ENCODE assay signal across 8 cellular contexts in genomic region chr5:56814963-56815656, GRCh38. TPM values are rescaled to one million over a fixed set of nuclear protein-coding genes. Genes with fewer than 3 reads are reported as not detected.
DNase-seq lines count a peak whose midpoint lies in the region; ATAC-seq and TF ChIP-seq lines count a peak whose summit lies in the region.

Gene MAP3K1, plus strand, starts transcription at chr5:56815549. Its CDS starts 25 bp downstream, at chr5:56815574.

- ATAC-seq in GM19397 (IDR thresholded peaks at IDR 0.05; ENCODE audit: unreplicated experiment) (peak; percentile 61), HG03558 (IDR thresholded peaks at IDR 0.05; ENCODE audit: extremely low read depth, unreplicated experiment) (peak; percentile 23), PC-3 (peak; percentile 74)

- peak; percentile 82 to 91 (median 88) for DNase-seq in CD4-positive, alpha-beta memory T cell
- peak; percentile 76 for DNase-seq in PC-3
- peak; percentile 89 for DNase-seq in activated T-cell treated with anti-CD3 and anti-CD28 coated beads, Interleukin-2, amount 50 U/mL, for 24 hours
- DNase-seq in stimulated activated CD8-positive, alpha-beta memory T cell treated with anti-CD3 and anti-CD28 coated beads, Interleukin-4, amount 100 ng/mL, for 48 hours: peak; percentile 83

- H3K4me2 ChIP-seq in PC-3 (ENCODE audit: low read length): peak within 1 kb of the TSS; percentile 91

- H3K9me3 ChIP-seq in CD4-positive, alpha-beta memory T cell (ENCODE audit: control insufficient read depth in 1 of 2, low read length in 2 of 2): no peaks in the 10 kb centered on the region
- H3K9me3 ChIP-seq in PC-3 (ENCODE audit: low read length) (no peaks in the 10 kb centered on the region), esophagus (ENCODE audit: control insufficient read depth in 2 of 2, insufficient read depth in 1 of 2, low read depth in 1 of 2, low read length in 1 of 2) (no peaks in the 10 kb centered on the region), mucosa of stomach (ENCODE audit: control insufficient read depth, low read length) (no peaks in the 10 kb centered on the region)

- H3K9me2 ChIP-seq in PC-3 (replicated peaks; ENCODE audit: low read length): no peaks in the 10 kb centered on the region

- H3K4me3 ChIP-seq in CD4-positive, alpha-beta memory T cell (ENCODE audit: low read length in 2 of 2): peak within 1 kb of the TSS; percentile 78 to 87
- H3K4me3 ChIP-seq in PC-3 (ENCODE audit: low read length) (peak within 1 kb of the TSS; percentile 69), esophagus (ENCODE audit: low read depth in 1 of 2, low read length in 2 of 2) (peak within 1 kb of the TSS; percentile 81 to 84), mucosa of stomach (ENCODE audit: low read length) (peak within 1 kb of the TSS; percentile 58)

- peak within 1 kb of the TSS; percentile 89 for H2AFZ ChIP-seq in PC-3 (ENCODE audit: low read length)

- H3K9me3 Mint-ChIP-seq in CD4-positive, alpha-beta memory T cell: peaks cover 0 to 2% (median 0%) of the 10 kb centered on the region in 8 donors
- no peaks in the 10 kb centered on the region for H3K9me3 Mint-ChIP-seq in activated T-cell treated with anti-CD3 and anti-CD28 coated beads, Interleukin-2, amount 50 U/mL, for 24 hours

- CTCF ChIA-PET in CD4-positive, alpha-beta memory T cell (lab: Charles Lee; ENCODE audit: partially characterized antibody): interaction anchor here (0.7 to 2.6 kb wide), 7 partner anchors 23 to 544 kb away, joined by 3 to 10 read pairs (median 5); no protein-coding TSS in a partner anchor
- CTCF ChIA-PET in PC-3 (lab: Charles Lee): interaction anchor here (0.6 kb wide), 1 partner anchor 373 kb away, joined by 3 read pairs; no protein-coding TSS in a partner anchor

- H3K27me3 ChIP-seq in CD4-positive, alpha-beta memory T cell (ENCODE audit: insufficient read depth, low read length): no peaks in the 10 kb centered on the region
- H3K27me3 ChIP-seq in PC-3 (ENCODE audit: low read length) (no peaks in the 10 kb centered on the region), esophagus (ENCODE audit: control insufficient read depth in 1 of 2, insufficient read depth in 2 of 2, low read length in 2 of 2) (no peaks in the 10 kb centered on the region), mucosa of stomach (ENCODE audit: control insufficient read depth, insufficient read depth, low read length) (no peaks in the 10 kb centered on the region)

- H3K4me3 Mint-ChIP-seq in CD4-positive, alpha-beta memory T cell: peak within 1 kb of the TSS; percentile 92 to 97 (median 94)
- H3K4me3 Mint-ChIP-seq in activated T-cell treated with anti-CD3 and anti-CD28 coated beads, Interleukin-2, amount 50 U/mL, for 24 hours: peak within 1 kb of the TSS; percentile 87

- BruUV-seq in PC-3 (replicated peaks; lab: Mats Ljungman, UMichigan): no TSS peak

- no peaks in the 10 kb centered on the region for H4K20me1 ChIP-seq in PC-3 (ENCODE audit: low read length)

- peak within 1 kb of the TSS; percentile 94 to 99 (median 96) for H3K27ac Mint-ChIP-seq in CD4-positive, alpha-beta memory T cell
- peak within 1 kb of the TSS; percentile 93 for H3K27ac Mint-ChIP-seq in activated T-cell treated with anti-CD3 and anti-CD28 coated beads, Interleukin-2, amount 50 U/mL, for 24 hours

- no peaks in the 10 kb centered on the region for H3K36me3 ChIP-seq in CD4-positive, alpha-beta memory T cell (ENCODE audit: insufficient read depth, low read length)
- H3K36me3 ChIP-seq in PC-3 (ENCODE audit: low read depth, low read length) (no peaks in the 10 kb centered on the region), esophagus (ENCODE audit: control insufficient read depth in 2 of 2, insufficient read depth in 2 of 2, low read length in 1 of 2) (no peaks in the 10 kb centered on the region), mucosa of stomach (ENCODE audit: control insufficient read depth, insufficient read depth, low read length) (no peaks in the 10 kb centered on the region)

- peaks cover 37% of the 10 kb centered on the region for H3K4me1 ChIP-seq in CD4-positive, alpha-beta memory T cell (ENCODE audit: insufficient read depth, low read length)
- H3K4me1 ChIP-seq in PC-3 (ENCODE audit: insufficient read depth, low read length) (peaks cover 6% of the 10 kb centered on the region), esophagus (ENCODE audit: control insufficient read depth in 2 of 2, insufficient read depth in 2 of 2, low read length in 1 of 2) (peaks cover 0 to 3% of the 10 kb centered on the region in 2 donors), mucosa of stomach (ENCODE audit: control insufficient read depth, insufficient read depth, low read length) (peaks cover 3% of the 10 kb centered on the region)

- POLR2A ChIA-PET in CD4-positive, alpha-beta memory T cell (lab: Charles Lee; ENCODE audit: partially characterized antibody): interaction anchor here (0.6 to 4.9 kb wide), 35 partner anchors 9 to 728 kb away, joined by 3 to 72 read pairs (median 5); partner anchors contain the start of gene GPBP1
- POLR2A ChIA-PET in PC-3 (lab: Charles Lee; ENCODE audit: unreplicated experiment): interaction anchor here (0.6 kb wide), 1 partner anchor 19 kb away, joined by 4 read pairs; no protein-coding TSS in a partner anchor

- H3K27ac ChIP-seq in CD4-positive, alpha-beta memory T cell (ENCODE audit: low read depth, low read length): peak within 1 kb of the TSS; percentile 90
- H3K27ac ChIP-seq in PC-3 (ENCODE audit: low read length) (peak within 1 kb of the TSS; percentile 43; the same call in 1 of the 2 replicates), esophagus (ENCODE audit: low read depth in 2 of 2, low read length in 1 of 2) (peak within 1 kb of the TSS; percentile 96 to 100)

- H3K9ac ChIP-seq in PC-3 (ENCODE audit: low read length) (peak within 1 kb of the TSS; percentile 65), mucosa of stomach (ENCODE audit: low read length) (peak within 1 kb of the TSS; percentile 85)

- no peaks in the 10 kb centered on the region for H3K27me3 Mint-ChIP-seq in CD4-positive, alpha-beta memory T cell
- no peaks in the 10 kb centered on the region for H3K27me3 Mint-ChIP-seq in activated T-cell treated with anti-CD3 and anti-CD28 coated beads, Interleukin-2, amount 50 U/mL, for 24 hours

- H3K79me2 ChIP-seq in PC-3 (ENCODE audit: low read length): peaks cover 42% of the 10 kb centered on the region

- peaks cover 16 to 47% (median 26%) of the 10 kb centered on the region in 4 donors for H3K4me1 Mint-ChIP-seq in CD4-positive, alpha-beta memory T cell
- peaks cover 43% of the 10 kb centered on the region for H3K4me1 Mint-ChIP-seq in activated T-cell treated with anti-CD3 and anti-CD28 coated beads, Interleukin-2, amount 50 U/mL, for 24 hours (ENCODE audit: low read depth)

- H3K36me3 Mint-ChIP-seq in CD4-positive, alpha-beta memory T cell: peaks cover 3 to 17% of the 10 kb centered on the region in 2 donors
- H3K36me3 Mint-ChIP-seq in activated T-cell treated with anti-CD3 and anti-CD28 coated beads, Interleukin-2, amount 50 U/mL, for 24 hours (ENCODE audit: low read depth): peaks cover 10% of the 10 kb centered on the region

- H3F3A ChIP-seq in PC-3 (ENCODE audit: low read length, unreplicated experiment): no peaks in the 10 kb centered on the region

- no peak for TF ChIP-seq CTCF in PC-3 (conservative IDR thresholded peaks at IDR 0.05; ENCODE audit: low read depth, low read length)

- intact Hi-C loops in CD4-positive, alpha-beta memory T cell (cut with micrococcal nuclease): loop anchor here (1.0 to 10.0 kb wide), 11 partner anchors 8 to 823 kb away; partner anchors contain the start of genes IL6ST and SETD9
- intact Hi-C loops in PC-3 (cut with micrococcal nuclease): loop anchor here (5.0 kb wide), 1 partner anchor 543 kb away; no protein-coding TSS in a partner anchor

- WGBS in esophagus, 2 donors: 0 to 1% methylated on average over 69 to 87 of the region's 87 CpGs

RNA-seq across cellular contexts. Expression of gene MAP3K1, which starts in this region (rescaled TPM):
- total RNA-seq in CD4-positive, alpha-beta memory T cell: 100 to 1,000 TPM; 139 to 146 TPM
- 10 to 100 TPM; 41.6 to 79.8 TPM for polyA plus RNA-seq in CD4-positive, alpha-beta memory T cell
- 4.2 and 5.7 TPM in 2 replicates for total RNA-seq in PC-3 (2014; rRNA removed)
- 10 to 100 TPM in 1 of 2 donors, 1 to 10 TPM in 1; 7.0 to 10.0 TPM for polyA plus RNA-seq in esophagus

Comparison
In these comparisons a context has a peak if more than half of its experiments do, and no peak if none do; other contexts are left out.
1. Peak in every context shown above with its lines: DNase-seq, ATAC-seq, H3K4me3 ChIP-seq and H3K27ac ChIP-seq.
2. RNA of gene MAP3K1 (total RNA-seq): 139 to 146 TPM in CD4-positive, alpha-beta memory T cell; 4.2 to 5.7 TPM in PC-3; every median in the first group is over 10 times any median in the second.
3. H3K27ac ChIP-seq: peak in every context shown above with its lines; median percentile 98 in esophagus; 90 in CD4-positive, alpha-beta memory T cell; 43 in PC-3.
4. ATAC-seq: peak in every context shown above with its lines; median percentile 74 in PC-3; 61 in GM19397; 23 in HG03558.